Comparison of ENCODE assay signal across 27 cellular contexts in genomic region chr13:21747456-21747855, GRCh38.
"Had no signal": no experiment of that assay in that cellular context is flagged by ENCODE, and none has a peak within 500 bp of the region (broad histone marks: within the 10 kb centered on the region; RNA-seq: fewer than 3 reads in every experiment).

No MANE protein-coding gene starts in this region.

- H3K4me3 Mint-ChIP-seq: activated CD4-positive, alpha-beta memory T cell treated with anti-CD3 and anti-CD28 coated beads for 36 hours; activated naive CD4-positive, alpha-beta T cell treated with anti-CD3 and anti-CD28 coated beads, Interleukin-2, amount 10 ng/mL, durations not matched to agents 7 days and 5 days; activated naive CD8-positive, alpha-beta T cell treated with anti-CD3 and anti-CD28 coated beads, Interleukin-2, amount 10 ng/mL, durations not matched to agents 7 days and 5 days; activated T-cell treated with anti-CD3 and anti-CD28 coated beads, Interleukin-2, amount 50 U/mL, for 24 hours; endodermal cell; nephron; stimulated activated naive B cell treated with anti-CD40 and anti-IgM and Interleukin-4, amounts not matched to agents 10 μg/mL and 1 μg/mL and 100 μg/mL, for 72 hours; T-helper 1 cell treated with Interleukin-12 subunit alpha and Interleukin-12 subunit beta and Interleukin-4 antibody, amounts not matched to agents 30 μg/mL and 1 μg/mL, for 36 hours had no signal

- H3K27ac ChIP-seq: foreskin keratinocyte, left ventricle myocardium inferior, neutrophil, pancreas, prostate gland, sigmoid colon, stomach, thyroid gland, VCaP had no signal

- H3K36me3 ChIP-seq: left ventricle myocardium inferior, neutrophil, pancreas, prostate gland, sigmoid colon, stomach, thyroid gland had no signal

- H3K27ac Mint-ChIP-seq: activated CD4-positive, alpha-beta memory T cell treated with anti-CD3 and anti-CD28 coated beads for 36 hours; activated naive CD4-positive, alpha-beta T cell treated with anti-CD3 and anti-CD28 coated beads, Interleukin-2, amount 10 ng/mL, durations not matched to agents 7 days and 5 days; activated naive CD8-positive, alpha-beta T cell treated with anti-CD3 and anti-CD28 coated beads, Interleukin-2, amount 10 ng/mL, durations not matched to agents 7 days and 5 days; activated T-cell treated with anti-CD3 and anti-CD28 coated beads, Interleukin-2, amount 50 U/mL, for 24 hours; endodermal cell; nephron; stimulated activated naive B cell treated with anti-CD40 and anti-IgM and Interleukin-4, amounts not matched to agents 10 μg/mL and 1 μg/mL and 100 μg/mL, for 72 hours; T-helper 1 cell treated with Interleukin-12 subunit alpha and Interleukin-12 subunit beta and Interleukin-4 antibody, amounts not matched to agents 30 μg/mL and 1 μg/mL, for 36 hours had no signal

- H3K36me3 Mint-ChIP-seq: activated CD4-positive, alpha-beta memory T cell treated with anti-CD3 and anti-CD28 coated beads for 36 hours; activated naive CD4-positive, alpha-beta T cell treated with anti-CD3 and anti-CD28 coated beads, Interleukin-2, amount 10 ng/mL, durations not matched to agents 7 days and 5 days; activated naive CD8-positive, alpha-beta T cell treated with anti-CD3 and anti-CD28 coated beads, Interleukin-2, amount 10 ng/mL, durations not matched to agents 7 days and 5 days had no signal

- H3K27me3 ChIP-seq: foreskin keratinocyte, pancreas, sigmoid colon, stomach, thyroid gland had no signal

- H3K4me1 Mint-ChIP-seq: activated naive CD4-positive, alpha-beta T cell treated with anti-CD3 and anti-CD28 coated beads, Interleukin-2, amount 10 ng/mL, durations not matched to agents 7 days and 5 days; activated naive CD8-positive, alpha-beta T cell treated with anti-CD3 and anti-CD28 coated beads, Interleukin-2, amount 10 ng/mL, durations not matched to agents 7 days and 5 days; nephron; stimulated activated naive B cell treated with anti-CD40 and anti-IgM and Interleukin-4, amounts not matched to agents 10 μg/mL and 1 μg/mL and 100 μg/mL, for 72 hours had no signal

- H3K9me3 ChIP-seq: neutrophil, pancreas, prostate gland, sigmoid colon, thyroid gland had no signal

- H3K4me1 ChIP-seq: pancreas, prostate gland, thyroid gland had no signal

- H3K4me3 ChIP-seq: left ventricle myocardium inferior, lung, pancreas, prostate gland, sigmoid colon, stomach, thyroid gland had no signal

- H3K27me3 Mint-ChIP-seq: activated naive CD4-positive, alpha-beta T cell treated with anti-CD3 and anti-CD28 coated beads, Interleukin-2, amount 10 ng/mL, durations not matched to agents 7 days and 5 days had no signal

- H3K9me3 Mint-ChIP-seq: activated naive CD4-positive, alpha-beta T cell treated with anti-CD3 and anti-CD28 coated beads, Interleukin-2, amount 10 ng/mL, durations not matched to agents 7 days and 5 days; activated T-cell treated with anti-CD3 and anti-CD28 coated beads, Interleukin-2, amount 50 U/mL, for 24 hours; endodermal cell; T-helper 1 cell treated with Interleukin-12 subunit alpha and Interleukin-12 subunit beta and Interleukin-4 antibody, amounts not matched to agents 30 μg/mL and 1 μg/mL, for 36 hours had no signal

- DNase-seq: activated CD4-positive, alpha-beta memory T cell treated with anti-CD3 and anti-CD28 coated beads for 36 hours; activated CD4-positive, alpha-beta T cell treated with anti-CD3 and anti-CD28 coated beads for 4 hours; activated CD8-positive, alpha-beta memory T cell treated with anti-CD3 and anti-CD28 coated beads, Interleukin-2, amount 50 U/mL, for 48 hours; activated gamma-delta T cell; activated naive CD4-positive, alpha-beta T cell treated with anti-CD3 and anti-CD28 coated beads, Interleukin-2, amount 10 ng/mL, durations not matched to agents 7 days and 5 days; activated naive CD8-positive, alpha-beta T cell treated with anti-CD3 and anti-CD28 coated beads, Interleukin-2, amount 10 ng/mL, durations not matched to agents 7 days and 5 days; activated T-cell treated with anti-CD3 and anti-CD28 coated beads, Interleukin-2, amount 50 U/mL, for 24 hours; amniotic stem cell; central memory CD4-positive, alpha-beta T cell; endodermal cell; left ventricle myocardium inferior; pancreas; sigmoid colon; small intestine; stimulated activated CD4-positive, alpha-beta T cell treated with anti-CD3 and anti-CD28 coated beads, Interleukin-1b, Interleukin-23, amount 100 ng/mL, for 48 hours; stimulated activated naive B cell treated with anti-CD40 and anti-IgM and Interleukin-4, amounts not matched to agents 10 μg/mL and 1 μg/mL and 100 μg/mL, for 72 hours; stomach; SW 1271; T-helper 9 cell; thyroid gland had no signal
